ENCODE assay signal across 1 cellular context in the genomic region with DNA sequence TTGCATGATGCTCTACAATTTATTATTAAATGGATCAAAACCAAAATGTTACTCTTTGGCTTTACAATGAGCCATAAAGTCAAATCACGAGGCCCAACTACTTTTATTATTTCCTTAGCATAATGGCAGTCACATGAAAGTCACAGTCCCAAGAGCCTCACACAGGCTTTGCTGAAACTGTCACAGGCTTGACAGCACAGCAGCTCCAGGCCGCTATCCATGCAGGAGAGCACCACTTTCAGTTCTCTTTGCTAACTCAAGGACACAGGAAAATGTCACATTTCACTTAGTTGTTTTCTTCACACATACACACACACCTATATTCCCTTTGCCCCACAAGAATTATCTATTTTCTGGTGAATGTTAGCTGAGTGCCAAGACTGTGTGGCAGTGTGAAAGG.
TF ChIP-seq lines count a peak whose summit lies in the region.

No MANE protein-coding gene starts in this region.

TF ChIP-seq in HepG2, 621 proteins besides CTCF, POLR2A, EP300 and RAD21:
- TF ChIP-seq, protein P1, sequence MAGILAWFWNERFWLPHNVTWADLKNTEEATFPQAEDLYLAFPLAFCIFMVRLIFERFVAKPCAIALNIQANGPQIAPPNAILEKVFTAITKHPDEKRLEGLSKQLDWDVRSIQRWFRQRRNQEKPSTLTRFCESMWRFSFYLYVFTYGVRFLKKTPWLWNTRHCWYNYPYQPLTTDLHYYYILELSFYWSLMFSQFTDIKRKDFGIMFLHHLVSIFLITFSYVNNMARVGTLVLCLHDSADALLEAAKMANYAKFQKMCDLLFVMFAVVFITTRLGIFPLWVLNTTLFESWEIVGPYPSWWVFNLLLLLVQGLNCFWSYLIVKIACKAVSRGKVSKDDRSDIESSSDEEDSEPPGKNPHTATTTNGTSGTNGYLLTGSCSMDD (CRISPR knock-in tag; IDR thresholded peaks at IDR 0.05), result no peak
- TF ChIP-seq ZNF513 (CRISPR knock-in tag; conservative IDR thresholded peaks at IDR 0.05) (no peak), ETV6 (CRISPR knock-in tag; conservative IDR thresholded peaks at IDR 0.05) (no peak), TEAD3 (CRISPR knock-in tag; optimal IDR thresholded peaks at IDR 0.05; ENCODE audit: borderline replicate concordance) (no peak), RNF2 (conservative IDR thresholded peaks at IDR 0.05; ENCODE audit: low read depth) (no peak), ZBTB49 (CRISPR knock-in tag; IDR thresholded peaks at IDR 0.05; ENCODE audit: borderline replicate concordance) (no peak), ZNF646 (CRISPR knock-in tag; IDR thresholded peaks at IDR 0.05) (no peak), ZNF556 (CRISPR knock-in tag; IDR thresholded peaks at IDR 0.05; ENCODE audit: borderline replicate concordance) (no peak), ZNF749 (CRISPR knock-in tag; IDR thresholded peaks at IDR 0.05; ENCODE audit: borderline replicate concordance) (no peak), TEAD2 (CRISPR knock-in tag; IDR thresholded peaks at IDR 0.05) (no peak), EZH2 (conservative IDR thresholded peaks at IDR 0.05; ENCODE audit: low read depth, low read length) (no peak), ZBTB3 (CRISPR knock-in tag; IDR thresholded peaks at IDR 0.05; ENCODE audit: borderline replicate concordance, low read depth) (no peak), ZNF841 (CRISPR knock-in tag; IDR thresholded peaks at IDR 0.05; ENCODE audit: borderline replicate concordance) (no peak), HNF1B (CRISPR knock-in tag; IDR thresholded peaks at IDR 0.05) (no peak)
- TF ChIP-seq, protein P2, sequence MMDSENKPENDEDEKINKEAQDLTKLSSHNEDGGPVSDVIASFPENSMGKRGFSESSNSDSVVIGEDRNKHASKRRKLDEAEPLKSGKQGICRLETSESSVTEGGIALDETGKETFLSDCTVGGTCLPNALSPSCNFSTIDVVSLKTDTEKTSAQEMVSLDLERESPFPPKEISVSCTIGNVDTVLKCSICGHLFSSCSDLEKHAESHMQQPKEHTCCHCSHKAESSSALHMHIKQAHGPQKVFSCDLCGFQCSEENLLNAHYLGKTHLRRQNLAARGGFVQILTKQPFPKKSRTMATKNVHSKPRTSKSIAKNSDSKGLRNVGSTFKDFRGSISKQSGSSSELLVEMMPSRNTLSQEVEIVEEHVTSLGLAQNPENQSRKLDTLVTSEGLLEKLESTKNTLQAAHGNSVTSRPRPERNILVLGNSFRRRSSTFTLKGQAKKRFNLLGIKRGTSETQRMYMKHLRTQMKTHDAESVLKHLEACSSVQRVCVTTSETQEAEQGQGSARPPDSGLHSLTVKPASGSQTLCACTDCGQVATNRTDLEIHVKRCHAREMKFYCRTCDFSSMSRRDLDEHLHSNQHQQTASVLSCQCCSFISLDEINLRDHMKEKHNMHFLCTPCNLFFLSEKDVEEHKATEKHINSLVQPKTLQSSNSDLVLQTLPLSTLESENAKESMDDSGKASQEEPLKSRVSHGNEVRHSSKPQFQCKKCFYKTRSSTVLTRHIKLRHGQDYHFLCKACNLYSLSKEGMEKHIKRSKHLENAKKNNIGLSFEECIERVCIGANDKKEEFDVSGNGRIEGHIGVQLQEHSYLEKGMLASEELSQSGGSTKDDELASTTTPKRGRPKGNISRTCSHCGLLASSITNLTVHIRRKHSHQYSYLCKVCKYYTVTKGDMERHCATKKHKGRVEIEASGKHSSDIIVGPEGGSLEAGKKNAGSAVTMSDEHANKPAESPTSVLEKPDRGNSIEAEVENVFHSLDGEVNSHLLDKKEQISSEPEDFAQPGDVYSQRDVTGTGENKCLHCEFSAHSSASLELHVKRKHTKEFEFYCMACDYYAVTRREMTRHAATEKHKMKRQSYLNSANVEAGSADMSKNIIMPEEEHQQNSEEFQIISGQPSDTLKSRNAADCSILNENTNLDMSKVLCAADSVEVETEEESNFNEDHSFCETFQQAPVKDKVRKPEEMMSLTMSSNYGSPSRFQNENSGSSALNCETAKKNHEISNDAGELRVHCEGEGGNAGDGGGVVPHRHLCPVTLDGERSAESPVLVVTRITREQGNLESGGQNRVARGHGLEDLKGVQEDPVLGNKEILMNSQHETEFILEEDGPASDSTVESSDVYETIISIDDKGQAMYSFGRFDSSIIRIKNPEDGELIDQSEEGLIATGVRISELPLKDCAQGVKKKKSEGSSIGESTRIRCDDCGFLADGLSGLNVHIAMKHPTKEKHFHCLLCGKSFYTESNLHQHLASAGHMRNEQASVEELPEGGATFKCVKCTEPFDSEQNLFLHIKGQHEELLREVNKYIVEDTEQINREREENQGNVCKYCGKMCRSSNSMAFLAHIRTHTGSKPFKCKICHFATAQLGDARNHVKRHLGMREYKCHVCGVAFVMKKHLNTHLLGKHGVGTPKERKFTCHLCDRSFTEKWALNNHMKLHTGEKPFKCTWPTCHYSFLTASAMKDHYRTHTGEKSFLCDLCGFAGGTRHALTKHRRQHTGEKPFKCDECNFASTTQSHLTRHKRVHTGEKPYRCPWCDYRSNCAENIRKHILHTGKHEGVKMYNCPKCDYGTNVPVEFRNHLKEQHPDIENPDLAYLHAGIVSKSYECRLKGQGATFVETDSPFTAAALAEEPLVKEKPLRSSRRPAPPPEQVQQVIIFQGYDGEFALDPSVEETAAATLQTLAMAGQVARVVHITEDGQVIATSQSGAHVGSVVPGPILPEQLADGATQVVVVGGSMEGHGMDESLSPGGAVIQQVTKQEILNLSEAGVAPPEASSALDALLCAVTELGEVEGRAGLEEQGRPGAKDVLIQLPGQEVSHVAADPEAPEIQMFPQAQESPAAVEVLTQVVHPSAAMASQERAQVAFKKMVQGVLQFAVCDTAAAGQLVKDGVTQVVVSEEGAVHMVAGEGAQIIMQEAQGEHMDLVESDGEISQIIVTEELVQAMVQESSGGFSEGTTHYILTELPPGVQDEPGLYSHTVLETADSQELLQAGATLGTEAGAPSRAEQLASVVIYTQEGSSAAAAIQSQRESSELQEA (CRISPR knock-in tag; IDR thresholded peaks at IDR 0.05; ENCODE audit: not compliant biosample characterization), result no peak
